ENCODE assay signal across 2 cellular contexts in the genomic region with DNA sequence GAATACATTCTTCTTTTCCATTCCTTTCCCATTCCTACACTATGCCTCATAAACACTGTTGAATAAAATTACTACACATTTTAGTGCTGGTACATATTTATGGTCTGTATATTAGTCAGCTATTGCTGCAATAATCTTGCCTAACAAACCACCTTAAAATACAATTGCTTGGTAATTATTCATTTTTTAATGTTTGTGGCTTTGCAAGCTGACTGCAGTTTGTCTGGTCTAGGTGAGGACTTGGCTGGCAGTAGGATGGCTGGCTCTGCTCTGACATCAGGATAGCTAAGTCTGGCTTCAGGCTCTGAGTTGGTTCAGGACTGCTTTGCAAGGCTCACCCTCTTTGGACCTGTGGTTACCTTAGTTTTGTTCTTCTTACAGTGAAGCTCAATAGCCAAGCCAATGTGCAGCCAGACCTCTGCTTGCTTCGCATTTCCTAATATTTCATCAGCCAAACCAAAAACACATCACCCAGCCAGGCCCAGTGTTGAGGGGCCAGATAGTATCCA.
A peak's percentile ranks its signal among the peaks of the same experiment; 100 is the strongest.
TF ChIP-seq lines count a peak whose summit lies in the region.

No MANE protein-coding gene starts in this region.

TF ChIP-seq in IMR-90, 13 proteins besides CTCF, POLR2A, EP300 and RAD21:
- peak; percentile 93 for TF ChIP-seq CEBPB (IDR thresholded peaks at IDR 0.05; ENCODE audit: low read depth, low read length)
- no peak for TF ChIP-seq RFX5 (IDR thresholded peaks at IDR 0.05; ENCODE audit: low read depth, low read length)
- TF ChIP-seq FOS (IDR thresholded peaks at IDR 0.05; ENCODE audit: low read depth, low read length), result 0 out of 2 replicates have a peak, but pooled peaks have one; percentile 18

TF ChIP-seq in SK-N-SH, 30 proteins besides CTCF, POLR2A, EP300 and RAD21:
- TF ChIP-seq, protein P1, sequence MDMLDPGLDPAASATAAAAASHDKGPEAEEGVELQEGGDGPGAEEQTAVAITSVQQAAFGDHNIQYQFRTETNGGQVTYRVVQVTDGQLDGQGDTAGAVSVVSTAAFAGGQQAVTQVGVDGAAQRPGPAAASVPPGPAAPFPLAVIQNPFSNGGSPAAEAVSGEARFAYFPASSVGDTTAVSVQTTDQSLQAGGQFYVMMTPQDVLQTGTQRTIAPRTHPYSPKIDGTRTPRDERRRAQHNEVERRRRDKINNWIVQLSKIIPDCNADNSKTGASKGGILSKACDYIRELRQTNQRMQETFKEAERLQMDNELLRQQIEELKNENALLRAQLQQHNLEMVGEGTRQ (IDR thresholded peaks at IDR 0.05; ENCODE audit: borderline replicate concordance, low read depth, low read length), result no peak
- TF ChIP-seq TAF1 (IDR thresholded peaks at IDR 0.05; ENCODE audit: borderline replicate concordance, low read depth, low read length) (no peak), MEF2A (IDR thresholded peaks at IDR 0.05; ENCODE audit: borderline replicate concordance, low read depth) (no peak), NFIC (IDR thresholded peaks at IDR 0.05; ENCODE audit: borderline replicate concordance) (no peak), RXRA (IDR thresholded peaks at IDR 0.05; ENCODE audit: borderline replicate concordance, low read depth) (no peak), EZH2phosphoT487 (IDR thresholded peaks at IDR 0.05; ENCODE audit: borderline replicate concordance, low read depth) (no peak), FOXM1 (IDR thresholded peaks at IDR 0.05; ENCODE audit: low read depth) (no peak), CHD2 (IDR thresholded peaks at IDR 0.05; ENCODE audit: low read length, partially characterized antibody) (no peak), MAX (IDR thresholded peaks at IDR 0.05; ENCODE audit: low read depth) (no peak), SMC3 (IDR thresholded peaks at IDR 0.05; ENCODE audit: low read depth, low read length) (no peak), JUND (IDR thresholded peaks at IDR 0.05) (no peak), IRF3 (IDR thresholded peaks at IDR 0.05; ENCODE audit: low read depth, low read length) (no peak), NRF1 (IDR thresholded peaks at IDR 0.05; ENCODE audit: low read depth, low read length) (no peak), TEAD4 (IDR thresholded peaks at IDR 0.05; ENCODE audit: borderline replicate concordance, insufficient read depth) (no peak), GABPA (IDR thresholded peaks at IDR 0.05; ENCODE audit: low read depth) (no peak), TCF12 (IDR thresholded peaks at IDR 0.05) (no peak)
